In genomic region chr2:235445116-235445515, GRCh38 we compare ENCODE assay signal across 19 cellular contexts. TPM values are rescaled to one million over a fixed set of nuclear protein-coding genes. Genes with fewer than 3 reads are reported as not detected.
A peak's percentile ranks its signal among the peaks of the same experiment; 100 is the strongest.
DNase-seq lines count a peak whose midpoint lies in the region; ATAC-seq, FAIRE-seq and TF ChIP-seq lines count a peak whose summit lies in the region.
"Had no signal": no experiment of that assay in that cellular context is flagged by ENCODE, and none has a peak within 500 bp of the region (broad histone marks: within the 10 kb centered on the region; RNA-seq: fewer than 3 reads in every experiment).

No MANE protein-coding gene starts in this region.

- peaks cover 22% of the 10 kb centered on the region for H3K4me1 ChIP-seq in A673 (ENCODE audit: insufficient read depth, low read length, poor library complexity, severe bottlenecking)
- H3K4me1 ChIP-seq in PC-9 (replicated peaks; ENCODE audit: insufficient read depth) = peaks cover 11% of the 10 kb centered on the region
- H3K4me1 ChIP-seq in hepatocyte (ENCODE audit: insufficient read depth) = peaks cover 7% of the 10 kb centered on the region
- no peaks in the 10 kb centered on the region for H3K4me1 ChIP-seq in CD8-positive, alpha-beta T cell (ENCODE audit: insufficient read depth, low read length)

- CTCF ChIA-PET in A673 (lab: Charles Lee) = no interaction called here
- CTCF ChIA-PET in PC-9 (lab: Charles Lee) = interaction anchor here (0.5 to 1.1 kb wide), 2 partner anchors 145 to 148 kb away, joined by 3 to 4 read pairs; no protein-coding TSS in a partner anchor
- CTCF ChIA-PET in CD8-positive, alpha-beta T cell (lab: Charles Lee) = no interaction called here

- no peaks in the 10 kb centered on the region for H3K36me3 Mint-ChIP-seq in CD8-positive, alpha-beta T cell

- H3K9me3 ChIP-seq in A673 (ENCODE audit: low read depth, low read length, poor library complexity, severe bottlenecking) (no peaks in the 10 kb centered on the region), PC-9 (ENCODE audit: insufficient read depth, low read depth) (peaks cover 24% of the 10 kb centered on the region), hepatocyte (ENCODE audit: low read depth) (no peaks in the 10 kb centered on the region)
- H3K9me3 ChIP-seq in CD8-positive, alpha-beta T cell (ENCODE audit: low read length) = no peaks in the 10 kb centered on the region
- H3K9me3 ChIP-seq: SK-N-SH had no signal

- 61% methylated on average over 6 of the region's 6 CpGs for WGBS in hepatocyte (ENCODE audit: low lambda C conversion rate, missing lambda C conversion rate)

- H3K9me2 ChIP-seq in PC-9 (ENCODE audit: insufficient read depth) (no peaks in the 10 kb centered on the region), hepatocyte (replicated peaks; ENCODE audit: insufficient read depth) (no peaks in the 10 kb centered on the region)
- H3K9me2 ChIP-seq: SK-N-SH had no signal

- intact Hi-C loops in A673 (cut with micrococcal nuclease; ENCODE audit: unreplicated experiment) = no loop called here
- intact Hi-C loops in PC-9 (cut with micrococcal nuclease; ENCODE audit: unreplicated experiment) = loop anchor here (2.0 kb wide), 1 partner anchor 50 kb away; the partner anchor contains the start of gene AGAP1
- intact Hi-C loops in CD8-positive, alpha-beta T cell (cut with DNase I, micrococcal nuclease) = no loop called here

- H3K27ac Mint-ChIP-seq in CD8-positive, alpha-beta T cell = no peak overlapping the region
- H3K27ac Mint-ChIP-seq: CD4-positive, alpha-beta T cell had no signal

- TF ChIP-seq CTCF in A673 (conservative IDR thresholded peaks at IDR 0.05; ENCODE audit: low read depth, low read length) (no peak), D721Med (IDR thresholded peaks at IDR 0.05; ENCODE audit: insufficient read depth, missing control alignments) (no peak), PC-9 (conservative IDR thresholded peaks at IDR 0.05) (no peak), hepatocyte (IDR thresholded peaks at IDR 0.05; ENCODE audit: poor library complexity) (no peak)
- no peak for TF ChIP-seq CTCF in CD8-positive, alpha-beta T cell (IDR thresholded peaks at IDR 0.05)

- H3K27ac ChIP-seq in A673 (ENCODE audit: low read depth, low read length, poor library complexity, severe bottlenecking) = no peak overlapping the region
- peak overlapping the region; percentile 89 for H3K27ac ChIP-seq in PC-9
- peak overlapping the region; percentile 97 for H3K27ac ChIP-seq in hepatocyte
- no peak overlapping the region for H3K27ac ChIP-seq in CD8-positive, alpha-beta T cell (ENCODE audit: low read depth, low read length)
- H3K27ac ChIP-seq: GM23248, HL-60, KMS-11 had no signal

- peaks cover 16% of the 10 kb centered on the region for H3F3A ChIP-seq in PC-9 (ENCODE audit: insufficient read depth, low read depth)

- H3K4me3 ChIP-seq in A673 (ENCODE audit: low read depth, low read length, poor library complexity, severe bottlenecking) (no peak overlapping the region), PC-9 (no peak overlapping the region), hepatocyte (no peak overlapping the region)
- no peak overlapping the region for H3K4me3 ChIP-seq in CD8-positive, alpha-beta T cell (ENCODE audit: low read depth, low read length)
- H3K4me3 ChIP-seq: A549, GM12878, GM23248 had no signal

- BruUV-seq in A673 (replicated peaks; lab: Mats Ljungman, UMichigan) = no TSS peak
- BruUV-seq in PC-9 (replicated peaks; lab: Mats Ljungman, UMichigan) = no TSS peak

- H4K20me1 ChIP-seq in PC-9 (ENCODE audit: insufficient read depth) (no peaks in the 10 kb centered on the region), hepatocyte (ENCODE audit: insufficient read depth, poor library complexity, severe bottlenecking) (no peaks in the 10 kb centered on the region)

- peaks cover 6% of the 10 kb centered on the region for H3K27me3 Mint-ChIP-seq in CD8-positive, alpha-beta T cell (ENCODE audit: low read depth)

- H3K4me1 Mint-ChIP-seq in CD8-positive, alpha-beta T cell (ENCODE audit: low read depth) = no peaks in the 10 kb centered on the region

- ATAC-seq in GM18498 (IDR thresholded peaks at IDR 0.05; ENCODE audit: unreplicated experiment) = no peak
- ATAC-seq in CD8-positive, alpha-beta T cell = no peak
- ATAC-seq: A549, GM12878, PC-3 had no signal

- POLR2A ChIA-PET in A673 (lab: Charles Lee; ENCODE audit: low non-redundant PET) = no interaction called here
- POLR2A ChIA-PET in PC-9 (lab: Charles Lee; ENCODE audit: unreplicated experiment) = no interaction called here
- POLR2A ChIA-PET in CD8-positive, alpha-beta T cell (lab: Charles Lee) = no interaction called here

- H3K4me3 Mint-ChIP-seq in CD8-positive, alpha-beta T cell = no peak overlapping the region
- H3K4me3 Mint-ChIP-seq: CD4-positive, alpha-beta T cell had no signal

- H3K79me2 ChIP-seq in PC-9 (ENCODE audit: low read depth) = no peaks in the 10 kb centered on the region
- no peaks in the 10 kb centered on the region for H3K79me2 ChIP-seq in hepatocyte

- H3K4me2 ChIP-seq in PC-9 (peak overlapping the region; percentile 54), hepatocyte (peak overlapping the region; percentile 38)
- H3K4me2 ChIP-seq: A549, KMS-11, SK-N-SH had no signal

- DNase-seq in A673 (ENCODE audit: low spot score) (peak; percentile 14), D721Med (ENCODE audit: insufficient read length, low spot score) (peak; percentile 27), PC-9 (no peak), hepatocyte (ENCODE audit: low spot score) (peak; percentile 62), HTR-8/SVneo (ENCODE audit: insufficient read length, low spot score) (no peak), midbrain (lab: John Stamatoyannopoulos, UW) (no peak)
- DNase-seq in CD8-positive, alpha-beta T cell = no peak
- DNase-seq: CD4-positive, alpha-beta T cell; GM23248; NCI-H1092 treated with DMSO at 0.1 percent for 48 hours; NCI-H1694; NCI-H510A treated with DMSO at 0.1 percent for 48 hours; PC-3; SK-N-SH had no signal

- H2AFZ ChIP-seq in PC-9 (0 out of 2 replicates have a peak overlapping the region, but pooled peaks have one; percentile 88), hepatocyte (no peak overlapping the region)
- H2AFZ ChIP-seq: GM23248 had no signal

- H3K27me3 ChIP-seq in A673 (replicated peaks; ENCODE audit: insufficient read depth, low read depth, low read length, poor library complexity) (no peaks in the 10 kb centered on the region), PC-9 (ENCODE audit: insufficient read depth, low read depth) (no peaks in the 10 kb centered on the region), hepatocyte (no peaks in the 10 kb centered on the region)
- H3K27me3 ChIP-seq in CD8-positive, alpha-beta T cell (ENCODE audit: insufficient read depth, low read length) = no peaks in the 10 kb centered on the region

- peaks cover 3% of the 10 kb centered on the region for H3K9me3 Mint-ChIP-seq in CD8-positive, alpha-beta T cell

- FAIRE-seq in D721Med (lab: Jason Lieb, UNC) = no peak
- FAIRE-seq in HTR-8/SVneo (lab: Jason Lieb, UNC) = no peak
- FAIRE-seq: A549, GM12878 had no signal

- no peaks in the 10 kb centered on the region for H3K36me3 ChIP-seq in A673 (ENCODE audit: insufficient read depth, low read length, poor library complexity, severe bottlenecking)
- H3K36me3 ChIP-seq in PC-9 (ENCODE audit: low read depth) = peaks cover 10% of the 10 kb centered on the region; the same call in 1 of the 2 replicates
- no peaks in the 10 kb centered on the region for H3K36me3 ChIP-seq in hepatocyte (replicated peaks; ENCODE audit: insufficient read depth, low read depth)
- no peaks in the 10 kb centered on the region for H3K36me3 ChIP-seq in CD8-positive, alpha-beta T cell (ENCODE audit: insufficient read depth, low read length)

RNA-seq across cellular contexts. Expression of gene AGAP1, which starts 48.7 kb away (rescaled TPM):
- total RNA-seq in A673 (2021) = 25.3 and 27.5 TPM in 2 replicates
- 91.4 and 107 TPM in 2 replicates for total RNA-seq in PC-9 (2021)
- 19.2 and 20.0 TPM in 2 replicates for total RNA-seq in hepatocyte
- polyA plus RNA-seq in hepatocyte = 7.9 and 12.1 TPM in 2 replicates
- 1 to 10 TPM; 4.5 to 5.1 TPM for total RNA-seq in CD8-positive, alpha-beta T cell

Comparison
In these comparisons a context has a peak if more than half of its experiments do, and no peak if none do; other contexts are left out.
1. DNase-seq: peak in A673 (single experiment), D721Med (single experiment) and hepatocyte (single experiment); none in PC-9 (0 of 2), HTR-8/SVneo (single experiment), midbrain (single experiment) and CD8-positive, alpha-beta T cell (0 of 7).
2. H3K27ac ChIP-seq: peak in PC-9 (single experiment) and hepatocyte (single experiment); none in A673 (single experiment) and CD8-positive, alpha-beta T cell (single experiment).